ENCODE assay signal across 11 cellular contexts in the genomic region with DNA sequence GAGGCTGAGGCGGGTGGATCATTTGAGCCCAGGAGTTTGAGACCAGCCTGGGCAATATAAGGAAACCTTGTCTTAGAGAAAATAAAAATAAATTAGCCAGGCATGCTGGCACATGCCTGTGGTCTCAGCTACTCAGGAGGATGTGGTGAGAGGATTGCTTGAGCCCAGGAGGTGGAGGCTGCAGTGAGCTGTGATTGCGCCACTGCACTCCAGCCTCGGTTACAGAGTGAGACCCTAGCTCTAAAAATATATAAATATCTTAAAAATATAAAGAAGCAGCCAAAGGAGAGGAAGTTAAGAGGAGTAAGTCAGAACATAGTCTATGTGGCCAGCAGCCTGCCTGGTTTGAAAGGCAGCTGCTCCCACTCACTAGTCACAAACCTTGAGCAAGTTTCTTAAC. TPM values are rescaled to one million over a fixed set of nuclear protein-coding genes. Genes with fewer than 3 reads are reported as not detected.
DNase-seq lines count a peak whose midpoint lies in the region; ATAC-seq, FAIRE-seq and TF ChIP-seq lines count a peak whose summit lies in the region.
"Had no signal": no experiment of that assay in that cellular context is flagged by ENCODE, and none has a peak within 500 bp of the region (broad histone marks: within the 10 kb centered on the region; RNA-seq: fewer than 3 reads in every experiment).

No MANE protein-coding gene starts in this region.

- no peak overlapping the region for H3K27ac Mint-ChIP-seq in activated CD8-positive, alpha-beta memory T cell treated with anti-CD3 and anti-CD28 coated beads, Interleukin-2, amount 10 ng/mL, durations not matched to agents 7 days and 5 days
- H3K27ac Mint-ChIP-seq: activated T-helper 17 cell treated with anti-CD3 and anti-CD28 coated beads, Interleukin-2, amount 50 U/mL, for 72 hours had no signal

- H3K9me3 Mint-ChIP-seq in activated CD8-positive, alpha-beta memory T cell treated with anti-CD3 and anti-CD28 coated beads, Interleukin-2, amount 10 ng/mL, durations not matched to agents 7 days and 5 days (ENCODE audit: low read depth), result no peaks in the 10 kb centered on the region
- H3K9me3 Mint-ChIP-seq: activated T-helper 17 cell treated with anti-CD3 and anti-CD28 coated beads, Interleukin-2, amount 50 U/mL, for 72 hours had no signal

- H3K36me3 ChIP-seq in spleen, result peaks cover 2 to 79% (median 44%) of the 10 kb centered on the region in 6 donors

- H3K27ac ChIP-seq in spleen, result peak overlapping the region in 7 of 8 donors; percentile 24 to 71 (median 69)
- H3K27ac ChIP-seq: right lobe of liver had no signal

- ATAC-seq in activated CD8-positive, alpha-beta memory T cell treated with anti-CD3 and anti-CD28 coated beads, Interleukin-2, amount 10 ng/mL, durations not matched to agents 7 days and 5 days, result no peak
- no peak for ATAC-seq in GM21423 (IDR thresholded peaks at IDR 0.05; ENCODE audit: unreplicated experiment)
- ATAC-seq: activated T-helper 17 cell treated with anti-CD3 and anti-CD28 coated beads, Interleukin-2, amount 50 U/mL, for 72 hours; right lobe of liver had no signal

- CTCF ChIA-PET in activated CD8-positive, alpha-beta memory T cell treated with anti-CD3 and anti-CD28 coated beads, Interleukin-2, amount 10 ng/mL, durations not matched to agents 7 days and 5 days (lab: Charles Lee), result interaction anchor here (0.7 to 2.5 kb wide), 6 partner anchors 11 to 114 kb away, joined by 3 to 9 read pairs (median 4); no protein-coding TSS in a partner anchor

- H3K4me1 Mint-ChIP-seq in activated CD8-positive, alpha-beta memory T cell treated with anti-CD3 and anti-CD28 coated beads, Interleukin-2, amount 10 ng/mL, durations not matched to agents 7 days and 5 days, result peaks cover 40% of the 10 kb centered on the region

- H3K4me3 Mint-ChIP-seq in activated CD8-positive, alpha-beta memory T cell treated with anti-CD3 and anti-CD28 coated beads, Interleukin-2, amount 10 ng/mL, durations not matched to agents 7 days and 5 days, result no peak overlapping the region
- H3K4me3 Mint-ChIP-seq: activated T-helper 17 cell treated with anti-CD3 and anti-CD28 coated beads, Interleukin-2, amount 50 U/mL, for 72 hours had no signal

- H3K27me3 Mint-ChIP-seq in activated CD8-positive, alpha-beta memory T cell treated with anti-CD3 and anti-CD28 coated beads, Interleukin-2, amount 10 ng/mL, durations not matched to agents 7 days and 5 days, result no peaks in the 10 kb centered on the region
- H3K27me3 Mint-ChIP-seq: activated T-helper 17 cell treated with anti-CD3 and anti-CD28 coated beads, Interleukin-2, amount 50 U/mL, for 72 hours had no signal

- WGBS in spleen, 5 donors, result 22 to 55% (median 36%) methylated on average over 3 of the region's 3 CpGs

- intact Hi-C loops in spleen (cut with DNase I; ENCODE audit: low total_unique reads), result no loop called here

- no peak for TF ChIP-seq CTCF in spleen (IDR thresholded peaks at IDR 0.05 in 8 of 11, conservative IDR thresholded peaks at IDR 0.05 in 3 of 11)

- peaks cover 48% of the 10 kb centered on the region for H3K36me3 Mint-ChIP-seq in activated CD8-positive, alpha-beta memory T cell treated with anti-CD3 and anti-CD28 coated beads, Interleukin-2, amount 10 ng/mL, durations not matched to agents 7 days and 5 days

- peaks cover 0 to 12% (median 5%) of the 10 kb centered on the region in 8 donors for H3K9me3 ChIP-seq in spleen
- H3K9me3 ChIP-seq: right lobe of liver had no signal

- H3K4me1 ChIP-seq in spleen, result peaks cover 23 to 79% (median 53%) of the 10 kb centered on the region in 6 donors

- peak; percentile 62 for DNase-seq in activated CD8-positive, alpha-beta memory T cell treated with anti-CD3 and anti-CD28 coated beads, Interleukin-2, amount 10 ng/mL, durations not matched to agents 7 days and 5 days
- DNase-seq in activated CD8-positive, alpha-beta memory T cell treated with anti-CD3 and anti-CD28 coated beads, Interleukin-2, amount 50 U/mL, for 48 hours, result no peak
- DNase-seq in NOMO-1 treated with dmso at 0.1 percent for 144 hours (lab: John Stamatoyannopoulos, UW; ENCODE audit: unreplicated experiment), result peak; percentile 94
- DNase-seq in dedifferentiated amniotic fluid mesenchymal stem cell (ENCODE audit: extremely low spot score), result peak; percentile 50
- no peak for DNase-seq in spleen
- DNase-seq in H54 (ENCODE audit: insufficient read length, low spot score), result no peak
- DNase-seq in islet precursor cell, result no peak
- DNase-seq: NCI-H2081, right lobe of liver had no signal

- H3K4me3 ChIP-seq in spleen, result no peak overlapping the region
- H3K4me3 ChIP-seq: right lobe of liver had no signal

- H3K27me3 ChIP-seq in spleen (replicated peaks in 1 of 7), result no peaks in the 10 kb centered on the region
- H3K27me3 ChIP-seq: right lobe of liver had no signal

- TF ChIP-seq POLR2A in spleen (IDR thresholded peaks at IDR 0.05) (no peak), H54 (IDR thresholded peaks at IDR 0.05; ENCODE audit: low read depth, low read length) (no peak)

- no peak for FAIRE-seq in H54 (lab: Jason Lieb, UNC)

RNA-seq across cellular contexts. Expression of a gene that starts 4.5 kb away (rescaled TPM):
- total RNA-seq in activated CD8-positive, alpha-beta memory T cell treated with anti-CD3 and anti-CD28 coated beads, Interleukin-2, amount 10 ng/mL, durations not matched to agents 7 days and 5 days, result 10 to 100 TPM; 30.9 to 34.9 TPM
- 10 to 100 TPM; 44.1 to 89.7 (median 60.7) TPM for total RNA-seq in spleen
- polyA plus RNA-seq in spleen, result 10 to 100 TPM; 25.4 to 29.6 (median 29.3) TPM

RNA-seq across cellular contexts. Expression of a gene that starts 31.9 kb away (rescaled TPM):
- 10 to 100 TPM; 45.8 to 54.9 TPM for total RNA-seq in activated CD8-positive, alpha-beta memory T cell treated with anti-CD3 and anti-CD28 coated beads, Interleukin-2, amount 10 ng/mL, durations not matched to agents 7 days and 5 days
- total RNA-seq in spleen, result 100 to 1,000 TPM in 2 of 7 donors, 10 to 100 TPM in 5; 54.7 to 124 (median 86.8) TPM
- polyA plus RNA-seq in spleen, result 10 to 100 TPM; 20.4 to 22.3 (median 22.0) TPM

Comparison
In these comparisons a context has a peak if more than half of its experiments do, and no peak if none do; other contexts are left out.
1. DNase-seq: peak in activated CD8-positive, alpha-beta memory T cell treated with anti-CD3 and anti-CD28 coated beads, Interleukin-2, amount 10 ng/mL, durations not matched to agents 7 days and 5 days (single experiment), NOMO-1 treated with dmso at 0.1 percent for 144 hours (single experiment) and dedifferentiated amniotic fluid mesenchymal stem cell (single experiment); none in activated CD8-positive, alpha-beta memory T cell treated with anti-CD3 and anti-CD28 coated beads, Interleukin-2, amount 50 U/mL, for 48 hours (single experiment), spleen (single experiment), H54 (single experiment) and islet precursor cell (single experiment).